In genomic region chr3:23567917-23568316, GRCh38 we compare ENCODE assay signal across 10 cellular contexts.
DNase-seq lines count a peak whose midpoint lies in the region; ATAC-seq, FAIRE-seq and TF ChIP-seq lines count a peak whose summit lies in the region.
"Had no signal": no experiment of that assay in that cellular context is flagged by ENCODE, and none has a peak within 500 bp of the region (broad histone marks: within the 10 kb centered on the region; RNA-seq: fewer than 3 reads in every experiment).

No MANE protein-coding gene starts in this region.

- H3K27me3 ChIP-seq in mammary epithelial cell (ENCODE audit: insufficient read depth, low read length), result no peaks in the 10 kb centered on the region
- H3K27me3 ChIP-seq in osteoblast (ENCODE audit: insufficient read depth, low read length), result no peaks in the 10 kb centered on the region
- H3K27me3 ChIP-seq: upper lobe of left lung had no signal

- no peaks in the 10 kb centered on the region for H4K20me1 ChIP-seq in mammary epithelial cell (ENCODE audit: insufficient read depth, low read length)
- H4K20me1 ChIP-seq in osteoblast (ENCODE audit: insufficient read depth, low read length), result no peaks in the 10 kb centered on the region

- TF ChIP-seq CTCF in mammary epithelial cell (conservative IDR thresholded peaks at IDR 0.05 in 1 of 2, IDR thresholded peaks at IDR 0.05 in 1 of 2; ENCODE audit: extremely low read depth in 1 of 2, insufficient read depth in 1 of 2, low read depth in 1 of 2, low read length in 2 of 2), result no peak
- TF ChIP-seq CTCF in osteoblast (IDR thresholded peaks at IDR 0.05; ENCODE audit: extremely low read depth, low read depth, low read length), result no peak

- no TSS peak for BruUV-seq in mammary epithelial cell (replicated peaks; lab: Mats Ljungman, UMichigan)

- DNase-seq in GM12891 (ENCODE audit: insufficient read length, low spot score) (no peak), HTR-8/SVneo (ENCODE audit: insufficient read length, low spot score) (peak; percentile 10), mammary epithelial cell (peak; percentile 98), osteoblast (ENCODE audit: insufficient read length, low spot score, missing footprints) (peak; percentile 71), T1000 (lab: John Stamatoyannopoulos, UW) (no peak)
- no peak for DNase-seq in activated CD8-positive, alpha-beta memory T cell treated with anti-CD3 and anti-CD28 coated beads, Interleukin-2, amount 50 U/mL, for 48 hours
- DNase-seq: NCI-H774, upper lobe of left lung had no signal

- H3K4me3 ChIP-seq in mammary epithelial cell (replicated peaks in 1 of 3; ENCODE audit: insufficient read depth in 1 of 3, low read depth in 2 of 3, low read length in 3 of 3) (no peak overlapping the region), osteoblast (ENCODE audit: insufficient read depth, low read length) (no peak overlapping the region)
- H3K4me3 ChIP-seq: upper lobe of left lung had no signal

- H3K9me3 ChIP-seq in mammary epithelial cell (replicated peaks; ENCODE audit: insufficient read depth, low read length) (no peaks in the 10 kb centered on the region), osteoblast (ENCODE audit: low read depth, low read length) (no peaks in the 10 kb centered on the region)
- H3K9me3 ChIP-seq: upper lobe of left lung had no signal

- dilution Hi-C loops in mammary epithelial cell (cut with HindIII; ENCODE audit: low sequenced_read_pairs), result no loop called here

- peak overlapping the region; percentile 53 for H3K27ac ChIP-seq in mammary epithelial cell (ENCODE audit: insufficient read depth, low read depth, low read length)
- H3K27ac ChIP-seq in osteoblast (ENCODE audit: low read depth, low read length), result peak overlapping the region; percentile 60
- H3K27ac ChIP-seq: upper lobe of left lung had no signal

- peak; percentile 33 for FAIRE-seq in GM12891 (lab: Jason Lieb, UNC)
- no peak for FAIRE-seq in HTR-8/SVneo (lab: Jason Lieb, UNC)

- no peak overlapping the region for H3K4me2 ChIP-seq in mammary epithelial cell (ENCODE audit: insufficient read depth, low read depth, low read length)
- H3K4me2 ChIP-seq in osteoblast (ENCODE audit: insufficient read depth, low read length), result peak overlapping the region; percentile 10

- H2AFZ ChIP-seq in mammary epithelial cell (ENCODE audit: low read depth, low read length) (no peak overlapping the region), osteoblast (ENCODE audit: low read length) (no peak overlapping the region)

- intact Hi-C loops in mammary epithelial cell (cut with micrococcal nuclease), result no loop called here

- peaks cover 8% of the 10 kb centered on the region for H3K4me1 ChIP-seq in mammary epithelial cell (ENCODE audit: insufficient read depth, low read length)
- peaks cover 10% of the 10 kb centered on the region for H3K4me1 ChIP-seq in osteoblast (ENCODE audit: insufficient read depth, low read length)
- H3K4me1 ChIP-seq: upper lobe of left lung had no signal

- in situ Hi-C loops in mammary epithelial cell (cut with MboI; ENCODE audit: low sequenced_read_pairs in 2 of 2), result no loop called here

- no peak for ATAC-seq in HG03045 (IDR thresholded peaks at IDR 0.05; ENCODE audit: unreplicated experiment)
- ATAC-seq in GM19328 (IDR thresholded peaks at IDR 0.05; ENCODE audit: unreplicated experiment), result no peak

- H3K36me3 ChIP-seq in mammary epithelial cell (ENCODE audit: insufficient read depth, low read length) (no peaks in the 10 kb centered on the region), osteoblast (ENCODE audit: insufficient read depth, low read length) (no peaks in the 10 kb centered on the region)
- H3K36me3 ChIP-seq: upper lobe of left lung had no signal

- CTCF ChIA-PET in mammary epithelial cell (lab: Charles Lee; ENCODE audit: low non-redundant PET), result no interaction called here

- no peak for TF ChIP-seq POLR2A in GM12891 (IDR thresholded peaks at IDR 0.05; ENCODE audit: low read depth, low read length)

- H3K79me2 ChIP-seq in mammary epithelial cell (ENCODE audit: insufficient read depth, low read length) (no peaks in the 10 kb centered on the region), osteoblast (ENCODE audit: insufficient read depth, low read length) (no peaks in the 10 kb centered on the region)

- 2% methylated on average over 3 of the region's 3 CpGs for WGBS in mammary epithelial cell (ENCODE audit: low coverage, missing lambda C conversion rate)

- peak overlapping the region; percentile 1 for H3K9ac ChIP-seq in mammary epithelial cell (ENCODE audit: insufficient read depth, low read length)

TF ChIP-seq in GM12891, 5 proteins besides CTCF, POLR2A, EP300 and RAD21:
- no peak for TF ChIP-seq POLR2AphosphoS5 (IDR thresholded peaks at IDR 0.05; ENCODE audit: low read depth, low read length)
- no peak for TF ChIP-seq TAF1 (IDR thresholded peaks at IDR 0.05; ENCODE audit: low read depth, low read length)
- no peak for TF ChIP-seq PAX5 (IDR thresholded peaks at IDR 0.05; ENCODE audit: insufficient read depth, low read length, severe bottlenecking)
- no peak for TF ChIP-seq POU2F2 (IDR thresholded peaks at IDR 0.05; ENCODE audit: low read depth, low read length)
- TF ChIP-seq SPI1 (IDR thresholded peaks at IDR 0.05; ENCODE audit: low read depth, low read length), result no peak
TF ChIP-seq in GM12891: peak in this region for 0.

Comparison
In these comparisons a context has a peak if more than half of its experiments do, and no peak if none do; other contexts are left out.
1. DNase-seq: peak in HTR-8/SVneo (single experiment), mammary epithelial cell (single experiment) and osteoblast (single experiment); none in GM12891 (single experiment), T1000 (single experiment) and activated CD8-positive, alpha-beta memory T cell treated with anti-CD3 and anti-CD28 coated beads, Interleukin-2, amount 50 U/mL, for 48 hours (single experiment).